27 cellular contexts compared by ENCODE assay signal in the genomic region with DNA sequence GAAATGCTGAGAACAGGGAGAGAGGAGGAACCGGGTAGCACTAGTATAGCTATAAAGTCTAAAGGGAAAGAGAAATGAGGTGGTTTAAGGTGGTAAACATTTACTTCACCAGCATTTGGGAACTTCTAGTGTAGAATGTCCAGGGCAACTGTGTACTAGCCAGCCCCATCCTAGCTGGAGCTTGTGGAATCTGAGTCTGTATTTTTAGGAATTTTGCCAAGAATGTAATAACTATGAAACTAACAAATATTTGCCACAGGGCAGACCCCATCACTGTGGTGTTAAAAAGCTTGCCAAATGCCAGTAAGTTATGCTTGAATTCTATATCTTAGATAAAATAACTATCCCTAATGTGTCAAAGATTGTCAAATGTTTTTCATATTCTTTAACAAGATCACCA.
DNase-seq lines count a peak whose midpoint lies in the region; ATAC-seq, FAIRE-seq and TF ChIP-seq lines count a peak whose summit lies in the region.
"Had no signal": no experiment of that assay in that cellular context is flagged by ENCODE, and none has a peak within 500 bp of the region (broad histone marks: within the 10 kb centered on the region; RNA-seq: fewer than 3 reads in every experiment).

No MANE protein-coding gene starts in this region.

- H3K9me3 ChIP-seq in tibial artery: no peaks in the 10 kb centered on the region
- H3K9me3 ChIP-seq: mucosa of descending colon, ovary, transverse colon had no signal

- no peaks in the 10 kb centered on the region for H3K27me3 ChIP-seq in tibial artery
- H3K27me3 ChIP-seq: ovary, spleen, transverse colon had no signal

- ATAC-seq in GM18867 (IDR thresholded peaks at IDR 0.05; ENCODE audit: unreplicated experiment): no peak
- ATAC-seq: activated CD4-positive, CD25-positive, alpha-beta regulatory T cell treated with anti-CD3 and anti-CD28 coated beads, Interleukin-2, amount 50 U/mL, for 24 hours; activated T-helper 17 cell treated with anti-CD3 and anti-CD28 coated beads, Interleukin-2, amount 50 U/mL, for 72 hours; mucosa of descending colon had no signal

- no peaks in the 10 kb centered on the region for H3K4me1 ChIP-seq in tibial artery
- H3K4me1 ChIP-seq: spleen, transverse colon had no signal

- H3K36me3 ChIP-seq in tibial artery: no peaks in the 10 kb centered on the region
- H3K36me3 ChIP-seq: ovary, spleen, transverse colon had no signal

- H3K4me3 ChIP-seq in tibial artery: no peak overlapping the region
- H3K4me3 ChIP-seq: GM23248, mucosa of descending colon, ovary, SK-N-MC, spleen, transverse colon had no signal

- intact Hi-C loops in tibial artery (cut with DNase I; ENCODE audit: low total_unique reads): no loop called here

- no peak for FAIRE-seq in urothelium cell line (lab: Jason Lieb, UNC)

- no peak for TF ChIP-seq CTCF in tibial artery (IDR thresholded peaks at IDR 0.05)

- H3K27ac ChIP-seq in tibial artery: no peak overlapping the region
- H3K27ac ChIP-seq: GM23248, ovary, RWPE1, SK-N-MC, spleen, transverse colon had no signal

- DNase-seq in LHCN-M2 (ENCODE audit: low read depth) (peak; percentile 44), astrocyte of the hippocampus (ENCODE audit: low read depth, low spot score) (peak; percentile 59), kidney glomerular epithelial cell (lab: John Stamatoyannopoulos, UW) (peak; percentile 5), urothelium cell line (ENCODE audit: low spot score) (peak; percentile 35), tibial artery (no peak), NCI-H82 (lab: John Stamatoyannopoulos, UW) (no peak)
- DNase-seq: activated CD4-positive, alpha-beta T cell treated with anti-CD3 and anti-CD28 coated beads, Interleukin-2, amount 50 U/mL, for 48 hours; activated CD8-positive, alpha-beta memory T cell treated with anti-CD3 and anti-CD28 coated beads, Interleukin-2, amount 50 U/mL, for 4 hours; anterior cingulate cortex; CD4-positive, CD25-positive, alpha-beta regulatory T cell; glutamatergic neuron; GM23248; HFFc6; islet precursor cell; mucosa of descending colon; NCI-H1092 treated with DMSO at 0.1 percent for 48 hours; NCI-H187; nephron progenitor cell; ovary; retina; spleen; transverse colon had no signal

Comparison
In these comparisons a context has a peak if more than half of its experiments do, and no peak if none do; other contexts are left out.
1. DNase-seq: peak in LHCN-M2 (single experiment), astrocyte of the hippocampus (single experiment), kidney glomerular epithelial cell (single experiment) and urothelium cell line (single experiment); none in tibial artery (0 of 2) and NCI-H82 (single experiment).